Comparison of ENCODE assay signal across 11 cellular contexts in the genomic region with DNA sequence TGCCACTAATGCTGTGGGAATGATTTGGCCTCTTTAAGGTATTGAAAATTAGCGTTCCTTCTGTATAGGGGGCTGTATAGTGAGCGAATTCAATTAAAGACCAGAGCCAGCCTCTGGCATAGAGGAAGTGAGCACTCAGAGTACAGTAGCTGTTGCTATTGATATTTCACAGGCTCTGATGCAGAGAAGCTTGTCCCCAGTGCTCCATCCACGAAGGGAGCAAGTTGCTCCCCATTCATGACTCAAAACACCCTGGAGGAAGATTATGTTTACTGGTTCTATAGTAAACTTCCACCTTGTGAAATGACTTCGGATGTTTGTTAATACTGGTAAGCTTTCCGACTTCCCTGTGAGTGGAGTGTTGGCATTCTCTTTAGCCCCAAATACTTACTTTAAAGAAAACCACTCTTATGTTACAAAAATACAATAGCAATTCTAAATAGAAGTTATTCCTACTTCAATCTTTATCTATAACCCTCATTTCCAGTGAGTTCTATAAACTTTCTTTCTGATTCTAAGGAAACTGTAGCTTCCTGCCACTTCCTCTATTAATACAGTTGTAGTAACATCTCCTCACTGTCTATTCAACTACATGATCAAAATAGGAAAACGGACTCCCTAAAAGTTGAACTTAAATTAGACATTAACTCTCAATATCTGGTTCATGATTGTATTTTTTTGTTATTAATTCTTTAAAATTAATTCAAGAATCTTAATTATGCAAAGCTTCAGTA. TPM values are rescaled to one million over a fixed set of nuclear protein-coding genes. Genes with fewer than 3 reads are reported as not detected.
DNase-seq lines count a peak whose midpoint lies in the region; ATAC-seq and TF ChIP-seq lines count a peak whose summit lies in the region.
"Had no signal": no experiment of that assay in that cellular context is flagged by ENCODE, and none has a peak within 500 bp of the region (broad histone marks: within the 10 kb centered on the region; RNA-seq: fewer than 3 reads in every experiment).

No MANE protein-coding gene starts in this region.

- TF ChIP-seq CTCF in DOHH2 (IDR thresholded peaks at IDR 0.05; ENCODE audit: low read depth, low read length, poor library complexity, severe bottlenecking) (no peak), PC-3 (conservative IDR thresholded peaks at IDR 0.05; ENCODE audit: low read depth, low read length) (no peak)

- H3K4me1 ChIP-seq in DOHH2 (ENCODE audit: control insufficient read depth, low read length) (peaks cover 28% of the 10 kb centered on the region), PC-3 (ENCODE audit: insufficient read depth, low read length) (peaks cover 42% of the 10 kb centered on the region)

- peaks cover 0 to 10% (median 0%) of the 10 kb centered on the region in 4 donors for H3K4me1 Mint-ChIP-seq in naive thymus-derived CD8-positive, alpha-beta T cell
- no peaks in the 10 kb centered on the region for H3K4me1 Mint-ChIP-seq in stimulated activated effector memory CD8-positive, alpha-beta T cell treated with anti-CD3 and anti-CD28 coated beads, Interleukin-12 subunit alpha, Interleukin-12 subunit beta, amount 100 ng/mL, for 72 hours

- no peak overlapping the region for H3K9ac ChIP-seq in PC-3 (ENCODE audit: low read length)

- POLR2A ChIA-PET in PC-3 (lab: Charles Lee; ENCODE audit: unreplicated experiment) = interaction anchor here (0.6 kb wide), 3 partner anchors 47 to 121 kb away, joined by 3 to 5 read pairs (median 3); no protein-coding TSS in a partner anchor
- POLR2A ChIA-PET in naive thymus-derived CD8-positive, alpha-beta T cell (lab: Charles Lee) = interaction anchor here (1.7 kb wide), 1 partner anchor 26 kb away, joined by 3 read pairs; no protein-coding TSS in a partner anchor

- H4K20me1 ChIP-seq in DOHH2 (ENCODE audit: control insufficient read depth, insufficient read depth, low read depth, low read length) = no peaks in the 10 kb centered on the region
- H4K20me1 ChIP-seq in PC-3 (ENCODE audit: low read length) = no peaks in the 10 kb centered on the region

- H3K79me2 ChIP-seq in DOHH2 (ENCODE audit: control insufficient read depth, low read length) (no peaks in the 10 kb centered on the region), PC-3 (ENCODE audit: low read length) (no peaks in the 10 kb centered on the region)

- no peak overlapping the region for H3K27ac ChIP-seq in DOHH2 (ENCODE audit: low read depth, low read length)
- H3K27ac ChIP-seq in PC-3 (ENCODE audit: low read length) = no peak overlapping the region

- ATAC-seq in HG02798 (IDR thresholded peaks at IDR 0.05; ENCODE audit: poor library complexity, unreplicated experiment) = peak; percentile 43
- peak; percentile 37 for ATAC-seq in PC-3
- no peak for ATAC-seq in naive thymus-derived CD8-positive, alpha-beta T cell
- no peak for ATAC-seq in stimulated activated effector memory CD8-positive, alpha-beta T cell treated with anti-CD3 and anti-CD28 coated beads, Interleukin-12 subunit alpha, Interleukin-12 subunit beta, amount 100 ng/mL, for 72 hours
- ATAC-seq: left cardiac atrium had no signal

- peak overlapping the region; percentile 8; the same call in 1 of the 2 replicates for H2AFZ ChIP-seq in PC-3 (ENCODE audit: low read length)

- no peak overlapping the region for H3K4me3 Mint-ChIP-seq in naive thymus-derived CD8-positive, alpha-beta T cell
- no peak overlapping the region for H3K4me3 Mint-ChIP-seq in stimulated activated effector memory CD8-positive, alpha-beta T cell treated with anti-CD3 and anti-CD28 coated beads, Interleukin-12 subunit alpha, Interleukin-12 subunit beta, amount 100 ng/mL, for 72 hours
- H3K4me3 Mint-ChIP-seq: activated T-helper 1 cell treated with anti-CD3 and anti-CD28 coated beads, Interleukin-12 subunit alpha, Interleukin-12 subunit beta, Interleukin-2, Interleukin-4 antibody, amounts not matched to agents 30 ng/mL and 10 ng/mL and 1 ng/mL, durations not matched to agents 14 hours and 24 hours and 36 hours had no signal

- H3K27me3 ChIP-seq in DOHH2 (ENCODE audit: control insufficient read depth, low read length) = no peaks in the 10 kb centered on the region; the same call in 1 of the 2 replicates
- no peaks in the 10 kb centered on the region for H3K27me3 ChIP-seq in PC-3 (ENCODE audit: low read length)

- intact Hi-C loops in PC-3 (cut with micrococcal nuclease) = no loop called here

- no peaks in the 10 kb centered on the region for H3K9me3 Mint-ChIP-seq in naive thymus-derived CD8-positive, alpha-beta T cell
- no peaks in the 10 kb centered on the region for H3K9me3 Mint-ChIP-seq in stimulated activated effector memory CD8-positive, alpha-beta T cell treated with anti-CD3 and anti-CD28 coated beads, Interleukin-12 subunit alpha, Interleukin-12 subunit beta, amount 100 ng/mL, for 72 hours
- H3K9me3 Mint-ChIP-seq: activated T-helper 1 cell treated with anti-CD3 and anti-CD28 coated beads, Interleukin-12 subunit alpha, Interleukin-12 subunit beta, Interleukin-2, Interleukin-4 antibody, amounts not matched to agents 30 ng/mL and 10 ng/mL and 1 ng/mL, durations not matched to agents 14 hours and 24 hours and 36 hours had no signal

- H3K36me3 ChIP-seq in DOHH2 (ENCODE audit: control insufficient read depth, low read length) (no peaks in the 10 kb centered on the region), PC-3 (ENCODE audit: low read depth, low read length) (no peaks in the 10 kb centered on the region)

- H3K27ac Mint-ChIP-seq in naive thymus-derived CD8-positive, alpha-beta T cell = peak overlapping the region in 1 of 10 donors; percentile 13
- no peak overlapping the region for H3K27ac Mint-ChIP-seq in stimulated activated effector memory CD8-positive, alpha-beta T cell treated with anti-CD3 and anti-CD28 coated beads, Interleukin-12 subunit alpha, Interleukin-12 subunit beta, amount 100 ng/mL, for 72 hours
- H3K27ac Mint-ChIP-seq: activated T-helper 1 cell treated with anti-CD3 and anti-CD28 coated beads, Interleukin-12 subunit alpha, Interleukin-12 subunit beta, Interleukin-2, Interleukin-4 antibody, amounts not matched to agents 30 ng/mL and 10 ng/mL and 1 ng/mL, durations not matched to agents 14 hours and 24 hours and 36 hours had no signal

- no TSS peak for BruUV-seq in PC-3 (replicated peaks; lab: Mats Ljungman, UMichigan)

- H3K9me2 ChIP-seq in DOHH2 (replicated peaks; ENCODE audit: control insufficient read depth, low read length) = no peaks in the 10 kb centered on the region
- H3K9me2 ChIP-seq in PC-3 (replicated peaks; ENCODE audit: low read length) = no peaks in the 10 kb centered on the region

- H3K9me3 ChIP-seq in DOHH2 (ENCODE audit: control insufficient read depth, insufficient read depth, low read length) = no peaks in the 10 kb centered on the region
- no peaks in the 10 kb centered on the region for H3K9me3 ChIP-seq in PC-3 (ENCODE audit: low read length)

- H3K4me2 ChIP-seq in DOHH2 (ENCODE audit: low read length) (peak overlapping the region; percentile 28; the same call in 1 of the 2 replicates), PC-3 (ENCODE audit: low read length) (peak overlapping the region; percentile 48)

- H3F3A ChIP-seq in DOHH2 (ENCODE audit: control insufficient read depth, insufficient read depth) (no peaks in the 10 kb centered on the region), PC-3 (ENCODE audit: low read length, unreplicated experiment) (no peaks in the 10 kb centered on the region)

- H3K27me3 Mint-ChIP-seq in naive thymus-derived CD8-positive, alpha-beta T cell = no peaks in the 10 kb centered on the region

- DNase-seq in PC-3 = peak; percentile 71
- peak; percentile 42 for DNase-seq in iris pigment epithelial cell (ENCODE audit: low read depth)
- DNase-seq in DMS 273 treated with DMSO at 0.1 percent for 48 hours (lab: John Stamatoyannopoulos, UW) = no peak
- DNase-seq in NCI-H510A treated with DMSO at 0.1 percent for 48 hours (lab: John Stamatoyannopoulos, UW) = no peak
- DNase-seq in naive thymus-derived CD8-positive, alpha-beta T cell = no peak
- DNase-seq in stimulated activated effector memory CD8-positive, alpha-beta T cell treated with anti-CD3 and anti-CD28 coated beads, Interleukin-12 subunit alpha, Interleukin-12 subunit beta, amount 100 ng/mL, for 72 hours (ENCODE audit: low spot score in 2 of 2) = no peak
- DNase-seq: left cardiac atrium, NCI-H2107 had no signal

- peaks cover 0 to 23% (median 19%) of the 10 kb centered on the region in 3 donors for H3K36me3 Mint-ChIP-seq in naive thymus-derived CD8-positive, alpha-beta T cell
- H3K36me3 Mint-ChIP-seq in stimulated activated effector memory CD8-positive, alpha-beta T cell treated with anti-CD3 and anti-CD28 coated beads, Interleukin-12 subunit alpha, Interleukin-12 subunit beta, amount 100 ng/mL, for 72 hours = no peaks in the 10 kb centered on the region

- CTCF ChIA-PET in PC-3 (lab: Charles Lee) = interaction anchor here (0.5 to 1.0 kb wide), 2 partner anchors 84 to 294 kb away, joined by 3 read pairs; no protein-coding TSS in a partner anchor

- no peak overlapping the region for H3K4me3 ChIP-seq in DOHH2 (ENCODE audit: low read length)
- H3K4me3 ChIP-seq in PC-3 (ENCODE audit: low read length) = no peak overlapping the region

RNA-seq across cellular contexts. Expression of a gene that starts 46.5 kb away (rescaled TPM):
- total RNA-seq in PC-3 (2014; rRNA removed) = 23.3 and 26.6 TPM in 2 replicates
- 10 to 100 TPM; 24.7 to 25.9 TPM for total RNA-seq in naive thymus-derived CD8-positive, alpha-beta T cell
- 10 to 100 TPM; 27.7 to 38.4 (median 28.5) TPM for polyA plus RNA-seq in naive thymus-derived CD8-positive, alpha-beta T cell

Comparison
In these comparisons a context has a peak if more than half of its experiments do, and no peak if none do; other contexts are left out.
1. ATAC-seq: peak in HG02798 (single experiment) and PC-3 (single experiment); none in naive thymus-derived CD8-positive, alpha-beta T cell (0 of 2) and stimulated activated effector memory CD8-positive, alpha-beta T cell treated with anti-CD3 and anti-CD28 coated beads, Interleukin-12 subunit alpha, Interleukin-12 subunit beta, amount 100 ng/mL, for 72 hours (single experiment).
2. DNase-seq: peak in PC-3 (single experiment) and iris pigment epithelial cell (single experiment); none in DMS 273 treated with DMSO at 0.1 percent for 48 hours (single experiment), NCI-H510A treated with DMSO at 0.1 percent for 48 hours (single experiment), naive thymus-derived CD8-positive, alpha-beta T cell (0 of 10) and stimulated activated effector memory CD8-positive, alpha-beta T cell treated with anti-CD3 and anti-CD28 coated beads, Interleukin-12 subunit alpha, Interleukin-12 subunit beta, amount 100 ng/mL, for 72 hours (0 of 2).